ENCODE assay signal across 1 cellular context in genomic region chr10:13272164-13272571, GRCh38.
TF ChIP-seq lines count a peak whose summit lies in the region.

No MANE protein-coding gene starts in this region.

TF ChIP-seq in HepG2, 621 proteins besides CTCF, POLR2A, EP300 and RAD21 (continued from another document and continues in another):
- TF ChIP-seq ZBTB40 (IDR thresholded peaks at IDR 0.05): no peak
- TF ChIP-seq ZBTB40 (CRISPR knock-in tag; IDR thresholded peaks at IDR 0.05): peak; percentile 93
- 0 out of 2 replicates have a peak, but pooled peaks have one; percentile 8 for TF ChIP-seq ZNF775 (CRISPR knock-in tag; IDR thresholded peaks at IDR 0.05; ENCODE audit: borderline replicate concordance)
- no peak for TF ChIP-seq ZNF138 (CRISPR knock-in tag; IDR thresholded peaks at IDR 0.05; ENCODE audit: low read depth)
- no peak for TF ChIP-seq GTF3A (CRISPR knock-in tag; conservative IDR thresholded peaks at IDR 0.05)
- TF ChIP-seq KDM5B (CRISPR knock-in tag; IDR thresholded peaks at IDR 0.05; ENCODE audit: borderline replicate concordance): 0 out of 2 replicates have a peak, but pooled peaks have one; percentile 26
- TF ChIP-seq FOXP1 (IDR thresholded peaks at IDR 0.05): no peak
- TF ChIP-seq FOXP1 (CRISPR knock-in tag; IDR thresholded peaks at IDR 0.05): no peak; the same call in 1 of the 2 replicates
- 0 out of 2 replicates have a peak, but pooled peaks have one; percentile 63 for TF ChIP-seq BCL3 (CRISPR knock-in tag; IDR thresholded peaks at IDR 0.05)
- TF ChIP-seq HNRNPLL (IDR thresholded peaks at IDR 0.05; ENCODE audit: low read depth, low read length, poor library complexity, severe bottlenecking): no peak
- no peak for TF ChIP-seq SCMH1 (CRISPR knock-in tag; IDR thresholded peaks at IDR 0.05; ENCODE audit: borderline replicate concordance)
- no peak for TF ChIP-seq ZSCAN22 (CRISPR knock-in tag; IDR thresholded peaks at IDR 0.05)
- TF ChIP-seq ZNF790 (CRISPR knock-in tag; IDR thresholded peaks at IDR 0.05; ENCODE audit: borderline replicate concordance): no peak
- TF ChIP-seq NCOR1 (IDR thresholded peaks at IDR 0.05; ENCODE audit: borderline replicate concordance, low read length): no peak
- no peak for TF ChIP-seq HMG20A (CRISPR knock-in tag; IDR thresholded peaks at IDR 0.05; ENCODE audit: borderline replicate concordance)
- no peak for TF ChIP-seq REXO4 (CRISPR knock-in tag; IDR thresholded peaks at IDR 0.05; ENCODE audit: borderline replicate concordance)
- TF ChIP-seq TRAFD1 (CRISPR knock-in tag; IDR thresholded peaks at IDR 0.05; ENCODE audit: borderline replicate concordance): 0 out of 2 replicates have a peak, but pooled peaks have one; percentile 66
- no peak for TF ChIP-seq THAP8 (CRISPR knock-in tag; IDR thresholded peaks at IDR 0.05; ENCODE audit: borderline replicate concordance)
- TF ChIP-seq FOXC1 (CRISPR knock-in tag; IDR thresholded peaks at IDR 0.05; ENCODE audit: borderline replicate concordance): peak; percentile 58; the same call in 1 of the 2 replicates
- TF ChIP-seq YY1 (IDR thresholded peaks at IDR 0.05; ENCODE audit: insufficient read depth, insufficient replicate concordance, low read depth, low read length): no peak
- no peak for TF ChIP-seq DNMT3B (CRISPR knock-in tag; conservative IDR thresholded peaks at IDR 0.05)
- TF ChIP-seq SNRNP70 (IDR thresholded peaks at IDR 0.05; ENCODE audit: low read depth, low read length): no peak
- TF ChIP-seq ZBTB1 (CRISPR knock-in tag; IDR thresholded peaks at IDR 0.05; ENCODE audit: borderline replicate concordance): no peak
- TF ChIP-seq KLF13 (CRISPR knock-in tag; IDR thresholded peaks at IDR 0.05): no peak
- TF ChIP-seq ZHX1 (CRISPR knock-in tag; IDR thresholded peaks at IDR 0.05; ENCODE audit: low read depth): 0 out of 2 replicates have a peak, but pooled peaks have one; percentile 2
- TF ChIP-seq LBX2 (CRISPR knock-in tag; IDR thresholded peaks at IDR 0.05; ENCODE audit: borderline replicate concordance): peak; percentile 44; the same call in 1 of the 2 replicates
- no peak for TF ChIP-seq KLF6 (CRISPR knock-in tag; IDR thresholded peaks at IDR 0.05)
- 0 out of 2 replicates have a peak, but pooled peaks have one; percentile 50 for TF ChIP-seq ZNF607 (CRISPR knock-in tag; IDR thresholded peaks at IDR 0.05; ENCODE audit: borderline replicate concordance)
- TF ChIP-seq ZNF605 (CRISPR knock-in tag; IDR thresholded peaks at IDR 0.05): peak; percentile 29; the same call in 1 of the 2 replicates
- no peak for TF ChIP-seq ZNF558 (CRISPR knock-in tag; IDR thresholded peaks at IDR 0.05; ENCODE audit: borderline replicate concordance)
- no peak for TF ChIP-seq POGK (CRISPR knock-in tag; conservative IDR thresholded peaks at IDR 0.05)
- no peak for TF ChIP-seq ZNF17 (CRISPR knock-in tag; IDR thresholded peaks at IDR 0.05)
- TF ChIP-seq JDP2 (CRISPR knock-in tag; IDR thresholded peaks at IDR 0.05; ENCODE audit: borderline replicate concordance): no peak
- no peak for TF ChIP-seq CREM (IDR thresholded peaks at IDR 0.05)
- TF ChIP-seq CREM (CRISPR knock-in tag; IDR thresholded peaks at IDR 0.05): no peak
- no peak; the same call in 1 of the 2 replicates for TF ChIP-seq PRDM10 (CRISPR knock-in tag; IDR thresholded peaks at IDR 0.05; ENCODE audit: low read depth)
